9 cellular contexts compared by ENCODE assay signal in genomic region chr2:46010925-46011490, GRCh38.
DNase-seq lines count a peak whose midpoint lies in the region; ATAC-seq and TF ChIP-seq lines count a peak whose summit lies in the region.
"Had no signal": no experiment of that assay in that cellular context is flagged by ENCODE, and none has a peak within 500 bp of the region (broad histone marks: within the 10 kb centered on the region; RNA-seq: fewer than 3 reads in every experiment).

No MANE protein-coding gene starts in this region.

- H3K36me3 ChIP-seq in neural progenitor cell: no peaks in the 10 kb centered on the region

- no peaks in the 10 kb centered on the region for H3K79me2 ChIP-seq in neural progenitor cell (ENCODE audit: low read depth)

- peak; percentile 49 for ATAC-seq in esophagus mucosa
- ATAC-seq in HG03159 (IDR thresholded peaks at IDR 0.05; ENCODE audit: unreplicated experiment): no peak

- H3K9me3 Mint-ChIP-seq in neural progenitor cell: no peaks in the 10 kb centered on the region

- peaks cover 16% of the 10 kb centered on the region for H3K4me1 Mint-ChIP-seq in neural progenitor cell

- no peak overlapping the region for H3K9ac ChIP-seq in neural progenitor cell

- H3K4me3 ChIP-seq in neural progenitor cell: no peak overlapping the region
- H3K4me3 ChIP-seq: SK-N-MC had no signal

- H3K27me3 Mint-ChIP-seq in neural progenitor cell (ENCODE audit: insufficient read depth, low read depth): no peaks in the 10 kb centered on the region

- H4K20me1 ChIP-seq in neural progenitor cell (ENCODE audit: low read depth): no peaks in the 10 kb centered on the region

- no peaks in the 10 kb centered on the region for H3K9me3 ChIP-seq in neural progenitor cell (ENCODE audit: low read depth)

- no peak overlapping the region for H2AFZ ChIP-seq in neural progenitor cell (replicated peaks)

- H3K27ac ChIP-seq in neural progenitor cell: no peak overlapping the region
- H3K27ac ChIP-seq: SK-N-MC had no signal

- H3K4me1 ChIP-seq in neural progenitor cell: peaks cover 12% of the 10 kb centered on the region

- no peak overlapping the region for H3K4me3 Mint-ChIP-seq in neural progenitor cell

- no peak overlapping the region for H3K27ac Mint-ChIP-seq in neural progenitor cell

- H3K36me3 Mint-ChIP-seq in neural progenitor cell: peaks cover 3% of the 10 kb centered on the region

- DNase-seq in DMS53 (lab: John Stamatoyannopoulos, UW): peak; percentile 76
- peak; percentile 38 for DNase-seq in HT1080 (ENCODE audit: low read depth)
- peak; percentile 36 for DNase-seq in SHP77 treated with DMSO at 0.1 percent for 48 hours (lab: John Stamatoyannopoulos, UW)
- DNase-seq in neural progenitor cell (ENCODE audit: low spot score): peak; percentile 45
- no peak for DNase-seq in activated CD4-positive, alpha-beta T cell treated with anti-CD3 and anti-CD28 coated beads, Interleukin-2, amount 50 U/mL, for 1 hour
- no peak for DNase-seq in activated CD8-positive, alpha-beta memory T cell treated with anti-CD3 and anti-CD28 coated beads, Interleukin-2, amount 50 U/mL, for 48 hours

- H3F3A ChIP-seq in neural progenitor cell (ENCODE audit: low read depth): peaks cover 12% of the 10 kb centered on the region

- TF ChIP-seq CTCF in neural progenitor cell (IDR thresholded peaks at IDR 0.05): peak; percentile 79

- H3K4me2 ChIP-seq in neural progenitor cell: no peak overlapping the region

- H3K27me3 ChIP-seq in neural progenitor cell: no peaks in the 10 kb centered on the region

Comparison
In these comparisons a context has a peak if more than half of its experiments do, and no peak if none do; other contexts are left out.
1. DNase-seq: peak in DMS53 (single experiment), HT1080 (single experiment), SHP77 treated with DMSO at 0.1 percent for 48 hours (single experiment) and neural progenitor cell (single experiment); none in activated CD4-positive, alpha-beta T cell treated with anti-CD3 and anti-CD28 coated beads, Interleukin-2, amount 50 U/mL, for 1 hour (single experiment) and activated CD8-positive, alpha-beta memory T cell treated with anti-CD3 and anti-CD28 coated beads, Interleukin-2, amount 50 U/mL, for 48 hours (single experiment).